ENCODE assay signal across 1 cellular context in the genomic region with DNA sequence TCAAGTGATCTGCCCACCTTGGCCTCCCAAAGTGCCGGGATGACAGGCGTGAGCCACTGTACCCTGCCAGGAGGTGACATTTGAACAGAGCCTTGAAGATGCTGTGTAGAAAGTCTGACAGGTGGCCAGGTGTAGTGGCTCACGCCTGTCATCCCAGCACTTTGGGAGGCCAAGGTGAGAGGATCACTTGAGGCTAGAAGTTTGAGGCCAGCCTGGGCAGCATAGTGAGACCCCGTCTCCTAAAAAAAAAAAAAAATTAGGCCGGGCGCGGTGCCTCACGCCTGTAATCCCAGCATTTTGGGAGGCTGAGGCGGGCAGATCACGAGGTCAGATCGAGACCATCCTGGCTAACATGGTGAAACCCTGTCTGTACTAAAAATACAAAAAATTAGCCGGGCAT. TPM values are rescaled to one million over a fixed set of nuclear protein-coding genes. Genes with fewer than 3 reads are reported as not detected.
"Had no signal": no experiment of that assay in that cellular context is flagged by ENCODE, and none has a peak within 500 bp of the region (broad histone marks: within the 10 kb centered on the region; RNA-seq: fewer than 3 reads in every experiment).

No MANE protein-coding gene starts in this region.

RNA-seq across cellular contexts. Expression of gene TTLL13, which starts 29.1 kb away (rescaled TPM):
- total RNA-seq: G401 had no signal
